Comparison of ENCODE assay signal across 34 cellular contexts in genomic region chr2:221612800-221613199, GRCh38.
"Had no signal": no experiment of that assay in that cellular context is flagged by ENCODE, and none has a peak within 500 bp of the region (broad histone marks: within the 10 kb centered on the region; RNA-seq: fewer than 3 reads in every experiment).

No MANE protein-coding gene starts in this region.

- H3K4me3 Mint-ChIP-seq: activated B cell treated with CpG ODN at 0.5 μM for 24 hours; activated CD8-positive, alpha-beta T cell treated with anti-CD3 and anti-CD28 coated beads for 36 hours; activated naive CD4-positive, alpha-beta T cell treated with anti-CD3 and anti-CD28 coated beads for 36 hours; activated naive CD4-positive, alpha-beta T cell treated with anti-CD3 and anti-CD28 coated beads, Interleukin-2, amount 50 U/mL, for 24 hours; activated naive CD8-positive, alpha-beta T cell treated with anti-CD3 and anti-CD28 coated beads for 36 hours; activated naive CD8-positive, alpha-beta T cell treated with anti-CD3 and anti-CD28 coated beads, Interleukin-2, amount 50 U/mL, for 24 hours; activated T-helper 1 cell treated with anti-CD3 and anti-CD28 coated beads, Interleukin-12 subunit alpha, Interleukin-12 subunit beta, Interleukin-2, Interleukin-4 antibody, amounts not matched to agents 30 ng/mL and 10 ng/mL and 1 ng/mL, durations not matched to agents 14 hours and 24 hours and 36 hours; endodermal cell; T-helper 17 cell; T-helper 2 cell treated with Interferon-gamma antibody and Interleukin-4, amounts not matched to agents 5 μg/mL and 100 μg/mL, for 36 hours had no signal

- H3K36me3 Mint-ChIP-seq: activated naive CD4-positive, alpha-beta T cell treated with anti-CD3 and anti-CD28 coated beads, Interleukin-2, amount 50 U/mL, for 24 hours; activated naive CD8-positive, alpha-beta T cell treated with anti-CD3 and anti-CD28 coated beads for 36 hours had no signal

- H3K27me3 ChIP-seq: adrenal gland, body of pancreas, cardiac muscle cell, colonic mucosa had no signal

- H3K27ac Mint-ChIP-seq: activated B cell treated with CpG ODN at 0.5 μM for 24 hours; activated CD8-positive, alpha-beta T cell treated with anti-CD3 and anti-CD28 coated beads for 36 hours; activated naive CD4-positive, alpha-beta T cell treated with anti-CD3 and anti-CD28 coated beads for 36 hours; activated naive CD4-positive, alpha-beta T cell treated with anti-CD3 and anti-CD28 coated beads, Interleukin-2, amount 50 U/mL, for 24 hours; activated naive CD8-positive, alpha-beta T cell treated with anti-CD3 and anti-CD28 coated beads for 36 hours; activated naive CD8-positive, alpha-beta T cell treated with anti-CD3 and anti-CD28 coated beads, Interleukin-2, amount 50 U/mL, for 24 hours; activated T-helper 1 cell treated with anti-CD3 and anti-CD28 coated beads, Interleukin-12 subunit alpha, Interleukin-12 subunit beta, Interleukin-2, Interleukin-4 antibody, amounts not matched to agents 30 ng/mL and 10 ng/mL and 1 ng/mL, durations not matched to agents 14 hours and 24 hours and 36 hours; activated T-helper 2 cell treated with anti-CD3 and anti-CD28 coated beads, Interferon-gamma antibody, Interleukin-2, Interleukin-4, amounts not matched to agents 10 μg/mL and 5 μg/mL and 100 μg/mL, durations not matched to agents 14 hours and 24 hours and 36 hours; endodermal cell; T-helper 17 cell; T-helper 2 cell treated with Interferon-gamma antibody and Interleukin-4, amounts not matched to agents 5 μg/mL and 100 μg/mL, for 36 hours had no signal

- H3K9me3 ChIP-seq: adrenal gland, body of pancreas, colonic mucosa had no signal

- H3K4me3 ChIP-seq: adrenal gland, body of pancreas, cardiac muscle cell, colonic mucosa had no signal

- H3K36me3 ChIP-seq: adrenal gland, cardiac muscle cell, colonic mucosa, WERI-Rb-1 had no signal

- ATAC-seq: activated CD4-positive, CD25-positive, alpha-beta regulatory T cell treated with anti-CD3 and anti-CD28 coated beads, Interleukin-2, amount 50 U/mL, for 24 hours; activated CD8-positive, alpha-beta T cell treated with anti-CD3 and anti-CD28 coated beads for 36 hours; activated naive CD8-positive, alpha-beta T cell treated with anti-CD3 and anti-CD28 coated beads, Interleukin-2, amount 50 U/mL, for 24 hours; body of pancreas; esophagus mucosa; T-helper 17 cell had no signal

- H3K4me1 ChIP-seq: adrenal gland, colonic mucosa had no signal

- H3K9me3 Mint-ChIP-seq: activated B cell treated with CpG ODN at 0.5 μM for 24 hours; activated CD8-positive, alpha-beta T cell treated with anti-CD3 and anti-CD28 coated beads for 36 hours; activated naive CD4-positive, alpha-beta T cell treated with anti-CD3 and anti-CD28 coated beads for 36 hours; activated naive CD4-positive, alpha-beta T cell treated with anti-CD3 and anti-CD28 coated beads, Interleukin-2, amount 50 U/mL, for 24 hours; activated naive CD8-positive, alpha-beta T cell treated with anti-CD3 and anti-CD28 coated beads for 36 hours; activated naive CD8-positive, alpha-beta T cell treated with anti-CD3 and anti-CD28 coated beads, Interleukin-2, amount 50 U/mL, for 24 hours; activated T-helper 1 cell treated with anti-CD3 and anti-CD28 coated beads, Interleukin-12 subunit alpha, Interleukin-12 subunit beta, Interleukin-2, Interleukin-4 antibody, amounts not matched to agents 30 ng/mL and 10 ng/mL and 1 ng/mL, durations not matched to agents 14 hours and 24 hours and 36 hours; activated T-helper 2 cell treated with anti-CD3 and anti-CD28 coated beads, Interferon-gamma antibody, Interleukin-2, Interleukin-4, amounts not matched to agents 10 μg/mL and 5 μg/mL and 100 μg/mL, durations not matched to agents 14 hours and 24 hours and 36 hours; endodermal cell; T-helper 2 cell treated with Interferon-gamma antibody and Interleukin-4, amounts not matched to agents 5 μg/mL and 100 μg/mL, for 36 hours had no signal

- FAIRE-seq: frontal cortex had no signal

- DNase-seq: activated B cell treated with CpG ODN at 0.5 μM for 24 hours; activated CD4-positive, alpha-beta T cell treated with anti-CD3 and anti-CD28 coated beads for 48 hours; activated CD4-positive, alpha-beta T cell treated with anti-CD3 and anti-CD28 coated beads, Interleukin-2, amount 50 U/mL, for 1 hour; activated CD4-positive, alpha-beta T cell treated with anti-CD3 and anti-CD28 coated beads, Interleukin-2, amount 50 U/mL, for 48 hours; activated CD8-positive, alpha-beta memory T cell treated with anti-CD3 and anti-CD28 coated beads for 24 hours; activated CD8-positive, alpha-beta T cell treated with anti-CD3 and anti-CD28 coated beads for 36 hours; activated effector memory CD4-positive, alpha-beta T cell treated with anti-CD3 and anti-CD28 coated beads, Interleukin-2, amount 50 U/mL, for 16 hours; activated naive CD4-positive, alpha-beta T cell treated with anti-CD3 and anti-CD28 coated beads for 36 hours; activated naive CD8-positive, alpha-beta T cell treated with anti-CD3 and anti-CD28 coated beads for 36 hours; activated naive CD8-positive, alpha-beta T cell treated with anti-CD3 and anti-CD28 coated beads, Interleukin-2, amount 50 U/mL, for 24 hours; activated T-cell treated with anti-CD3 and anti-CD28 coated beads, Interleukin-2, amount 50 U/mL, for 1 hour; activated T-cell treated with anti-CD3 and anti-CD28 coated beads, Interleukin-2, amount 50 U/mL, for 48 hours; adrenal gland; amygdala; aorta; body of pancreas; central memory CD4-positive, alpha-beta T cell; cerebellar nuclear complex; colonic mucosa; effector memory CD4-positive, alpha-beta T cell; endodermal cell; foreskin fibroblast; head of caudate nucleus; T-helper 17 cell; T1000; WERI-Rb-1 had no signal

- H3K27ac ChIP-seq: adrenal gland, body of pancreas, cardiac muscle cell, colonic mucosa, WERI-Rb-1 had no signal

- H3K4me1 Mint-ChIP-seq: activated B cell treated with CpG ODN at 0.5 μM for 24 hours; activated naive CD4-positive, alpha-beta T cell treated with anti-CD3 and anti-CD28 coated beads, Interleukin-2, amount 50 U/mL, for 24 hours; activated naive CD8-positive, alpha-beta T cell treated with anti-CD3 and anti-CD28 coated beads for 36 hours; activated naive CD8-positive, alpha-beta T cell treated with anti-CD3 and anti-CD28 coated beads, Interleukin-2, amount 50 U/mL, for 24 hours had no signal
